ENCODE assay signal across 1 cellular context in genomic region chr14:63671987-63672386, GRCh38.
TF ChIP-seq lines count a peak whose summit lies in the region.

No MANE protein-coding gene starts in this region.

TF ChIP-seq in GM12878, 131 proteins besides CTCF, POLR2A, EP300 and RAD21:
- no peak for TF ChIP-seq MXI1 (IDR thresholded peaks at IDR 0.05; ENCODE audit: low read depth, low read length)
- peak; percentile 68; the same call in 1 of the 2 replicates for TF ChIP-seq MLLT1 (IDR thresholded peaks at IDR 0.05)
- TF ChIP-seq FOXK2 (IDR thresholded peaks at IDR 0.05) = no peak
- TF ChIP-seq SMARCA5 (IDR thresholded peaks at IDR 0.05) = 0 out of 2 replicates have a peak, but pooled peaks have one; percentile 14
- no peak for TF ChIP-seq WRNIP1 (IDR thresholded peaks at IDR 0.05; ENCODE audit: borderline replicate concordance, low read depth, low read length)
- no peak for TF ChIP-seq E2F4 (IDR thresholded peaks at IDR 0.05; ENCODE audit: low read depth, low read length)
